In genomic region chr14:75522224-75522764, GRCh38 we compare ENCODE assay signal across 10 cellular contexts. TPM values are rescaled to one million over a fixed set of nuclear protein-coding genes. Genes with fewer than 3 reads are reported as not detected.
A peak's percentile ranks its signal among the peaks of the same experiment; 100 is the strongest.
DNase-seq lines count a peak whose midpoint lies in the region; ATAC-seq and TF ChIP-seq lines count a peak whose summit lies in the region.
"Had no signal": no experiment of that assay in that cellular context is flagged by ENCODE, and none has a peak within 500 bp of the region (broad histone marks: within the 10 kb centered on the region; RNA-seq: fewer than 3 reads in every experiment).

TSS of gene BATF (plus strand) at chr14:75522469. CDS start at chr14:75522683, 214 bp downstream.

- no peaks in the 10 kb centered on the region for H3K9me2 ChIP-seq in MM.1S (replicated peaks; ENCODE audit: insufficient read depth, low read length)

- ATAC-seq in GM19467 (IDR thresholded peaks at IDR 0.05; ENCODE audit: unreplicated experiment) (peak; percentile 54), left lobe of liver (peak; percentile 27)

- DNase-seq in Ammon's horn (ENCODE audit: low spot score), result peak; percentile 32
- DNase-seq in MM.1S, result peak; percentile 59
- peak; percentile 68 for DNase-seq in activated T-cell treated with anti-CD3 and anti-CD28 coated beads for 24 hours (ENCODE audit: low read depth)
- no peak for DNase-seq in left lobe of liver (ENCODE audit: low spot score)
- DNase-seq in stimulated activated CD8-positive, alpha-beta memory T cell treated with anti-CD3 and anti-CD28 coated beads, Interleukin-4, amount 100 ng/mL, for 1 hour (ENCODE audit: low read depth in 2 of 2, low spot score in 1 of 2), result peak; percentile 44 to 67
- no peak for DNase-seq in occipital lobe (lab: John Stamatoyannopoulos, UW)
- no peak for DNase-seq in H4 (ENCODE audit: low spot score)

- TF ChIP-seq CTCF in MM.1S (IDR thresholded peaks at IDR 0.05; ENCODE audit: low read length), result no peak

- peaks cover 4% of the 10 kb centered on the region; the same call in 1 of the 2 replicates for H3F3A ChIP-seq in MM.1S (ENCODE audit: insufficient read depth, low read length)

- H3K79me2 ChIP-seq in MM.1S (ENCODE audit: low read length), result no peaks in the 10 kb centered on the region

- H3K27me3 ChIP-seq in MM.1S (replicated peaks; ENCODE audit: insufficient read depth, low read length), result no peaks in the 10 kb centered on the region
- H3K27me3 ChIP-seq: tibial nerve had no signal

- H3K9ac ChIP-seq in MM.1S (ENCODE audit: low read length), result peak within 1 kb of the TSS; percentile 64

- peak within 1 kb of the TSS; percentile 74 for H3K4me3 ChIP-seq in MM.1S (ENCODE audit: low read length)

- H3K4me2 ChIP-seq in MM.1S (ENCODE audit: low read depth, low read length), result peak within 1 kb of the TSS; percentile 77

- peaks cover 8% of the 10 kb centered on the region for H3K4me1 ChIP-seq in MM.1S (ENCODE audit: low read length)

- H3K27ac ChIP-seq in MM.1S (ENCODE audit: low read length), result peak within 1 kb of the TSS; percentile 58

- peak within 1 kb of the TSS; percentile 81 for H2AFZ ChIP-seq in MM.1S (ENCODE audit: low read length)

- no peaks in the 10 kb centered on the region for H4K20me1 ChIP-seq in MM.1S (ENCODE audit: insufficient read depth, low read length)

- H3K9me3 ChIP-seq in MM.1S (replicated peaks; ENCODE audit: insufficient read depth, low read length), result no peaks in the 10 kb centered on the region
- H3K9me3 ChIP-seq: tibial nerve had no signal

- H3K36me3 ChIP-seq in MM.1S (replicated peaks; ENCODE audit: insufficient read depth, low read length), result no peaks in the 10 kb centered on the region
- H3K36me3 ChIP-seq: tibial nerve had no signal

RNA-seq across cellular contexts. Expression of gene BATF, which starts in this region (rescaled TPM):
- total RNA-seq in left lobe of liver (1.4 TPM), occipital lobe (0.47 TPM)
- not detected in 2 replicates for total RNA-seq in H4 (2014; rRNA removed; shearing (Covaris generic))
- total RNA-seq: Daoy had no signal

Comparison
In these comparisons a context has a peak if more than half of its experiments do, and no peak if none do; other contexts are left out.
1. DNase-seq: peak in Ammon's horn (single experiment), MM.1S (single experiment), activated T-cell treated with anti-CD3 and anti-CD28 coated beads for 24 hours (single experiment) and stimulated activated CD8-positive, alpha-beta memory T cell treated with anti-CD3 and anti-CD28 coated beads, Interleukin-4, amount 100 ng/mL, for 1 hour (2 of 2); none in left lobe of liver (single experiment), occipital lobe (single experiment) and H4 (single experiment).